Comparison of ENCODE assay signal across 10 cellular contexts in the genomic region with DNA sequence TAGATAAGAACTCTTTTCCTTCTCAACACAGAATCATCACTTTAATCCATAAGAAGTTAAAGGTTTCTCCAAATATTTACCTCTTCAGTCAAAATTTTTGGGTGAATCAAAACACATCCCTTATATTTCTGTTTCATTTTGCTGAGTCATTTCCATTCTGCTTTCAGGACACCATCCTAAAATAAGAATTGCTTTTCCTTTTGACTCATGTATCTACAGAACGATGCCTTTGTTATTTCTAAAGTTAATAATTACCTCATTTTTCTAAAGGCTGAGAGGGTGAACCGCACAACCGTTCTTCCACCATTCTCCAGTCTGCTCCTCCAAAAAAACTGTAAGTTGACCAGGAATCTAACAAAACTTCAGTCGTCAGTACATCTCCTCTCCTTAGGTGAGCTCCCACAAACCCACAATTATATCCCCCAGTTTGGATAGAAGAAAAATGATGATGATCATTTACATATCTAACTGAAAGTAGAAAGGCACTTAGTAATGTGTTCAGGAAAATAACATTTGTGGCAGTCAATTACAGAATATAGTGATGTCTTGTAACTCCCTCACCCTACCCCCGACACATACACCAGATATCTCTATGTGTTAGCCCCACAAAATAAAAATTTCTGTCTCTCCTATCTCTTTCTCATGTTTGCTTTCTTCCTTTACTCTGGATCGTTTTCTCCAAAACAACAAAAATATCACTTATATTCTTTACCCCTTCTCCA.
A peak's percentile ranks its signal among the peaks of the same experiment; 100 is the strongest.
DNase-seq lines count a peak whose midpoint lies in the region; ATAC-seq and TF ChIP-seq lines count a peak whose summit lies in the region.
"Had no signal": no experiment of that assay in that cellular context is flagged by ENCODE, and none has a peak within 500 bp of the region (broad histone marks: within the 10 kb centered on the region; RNA-seq: fewer than 3 reads in every experiment).

No MANE protein-coding gene starts in this region.

- peaks cover 14% of the 10 kb centered on the region for H3K4me1 ChIP-seq in endocrine pancreas (ENCODE audit: control insufficient read depth, insufficient read depth, low read length)
- no peaks in the 10 kb centered on the region for H3K4me1 ChIP-seq in Karpas-422 (ENCODE audit: low read length)
- H3K4me1 ChIP-seq: colonic mucosa had no signal

- no peak overlapping the region for H2AFZ ChIP-seq in Karpas-422 (ENCODE audit: low read length)

- H3K4me3 ChIP-seq in endocrine pancreas (ENCODE audit: control insufficient read depth, insufficient read depth, low read length) (peak overlapping the region; percentile 70), Karpas-422 (ENCODE audit: low read length) (no peak overlapping the region)
- H3K4me3 ChIP-seq: colonic mucosa had no signal

- no peaks in the 10 kb centered on the region for H3K9me3 ChIP-seq in endocrine pancreas (ENCODE audit: control insufficient read depth, low read length)
- no peaks in the 10 kb centered on the region for H3K9me3 ChIP-seq in Karpas-422 (ENCODE audit: low read length)
- H3K9me3 ChIP-seq: colonic mucosa had no signal

- DNase-seq in Karpas-422 (no peak), immature natural killer cell (no peak), HCEC 1CT (no peak), NCI-H226 (no peak)
- DNase-seq: colonic mucosa had no signal

- H3K27ac Mint-ChIP-seq in immature natural killer cell, result no peak overlapping the region
- H3K27ac Mint-ChIP-seq: activated T-helper 17 cell treated with anti-CD3 and anti-CD28 coated beads, Interleukin-2, amount 50 U/mL, for 72 hours had no signal

- no peaks in the 10 kb centered on the region for H3K79me2 ChIP-seq in Karpas-422 (ENCODE audit: low read length)

- no peak overlapping the region for H3K27ac ChIP-seq in Karpas-422 (ENCODE audit: low read length)
- H3K27ac ChIP-seq: colonic mucosa had no signal

- peak; percentile 92 for ATAC-seq in GM18505 (IDR thresholded peaks at IDR 0.05; ENCODE audit: unreplicated experiment)
- peak; percentile 95 for ATAC-seq in GM21447 (IDR thresholded peaks at IDR 0.05; ENCODE audit: unreplicated experiment)
- peak; percentile 85 for ATAC-seq in HG03103 (IDR thresholded peaks at IDR 0.05; ENCODE audit: low read depth, unreplicated experiment)
- ATAC-seq: activated T-helper 17 cell treated with anti-CD3 and anti-CD28 coated beads, Interleukin-2, amount 50 U/mL, for 72 hours had no signal

- H3K36me3 Mint-ChIP-seq in immature natural killer cell, result no peaks in the 10 kb centered on the region

- peaks cover 3 to 17% (median 5%) of the 10 kb centered on the region in 6 donors for H3K9me3 Mint-ChIP-seq in immature natural killer cell

- no peaks in the 10 kb centered on the region for H3K9me2 ChIP-seq in Karpas-422 (replicated peaks; ENCODE audit: insufficient read depth, low read length)

- no peaks in the 10 kb centered on the region for H3K4me1 Mint-ChIP-seq in immature natural killer cell
- H3K4me1 Mint-ChIP-seq: activated T-helper 17 cell treated with anti-CD3 and anti-CD28 coated beads, Interleukin-2, amount 50 U/mL, for 72 hours had no signal

- peaks cover 0 to 2% (median 0%) of the 10 kb centered on the region in 3 donors for H3K27me3 Mint-ChIP-seq in immature natural killer cell (ENCODE audit: low read depth in 3 of 3)
- H3K27me3 Mint-ChIP-seq: activated T-helper 17 cell treated with anti-CD3 and anti-CD28 coated beads, Interleukin-2, amount 50 U/mL, for 72 hours had no signal

- H3K36me3 ChIP-seq in endocrine pancreas (ENCODE audit: control insufficient read depth, insufficient read depth, low read length), result no peaks in the 10 kb centered on the region
- H3K36me3 ChIP-seq in Karpas-422 (ENCODE audit: insufficient read depth, low read length), result no peaks in the 10 kb centered on the region
- H3K36me3 ChIP-seq: colonic mucosa had no signal

- H3K27me3 ChIP-seq in endocrine pancreas (ENCODE audit: control insufficient read depth, insufficient read depth, low read length) (no peaks in the 10 kb centered on the region), Karpas-422 (ENCODE audit: low read length) (no peaks in the 10 kb centered on the region)
- H3K27me3 ChIP-seq: colonic mucosa had no signal

- H3K9ac ChIP-seq in endocrine pancreas (ENCODE audit: control insufficient read depth, insufficient read depth, low read length), result no peak overlapping the region
- no peak overlapping the region for H3K9ac ChIP-seq in Karpas-422 (ENCODE audit: low read length)

- no peak for TF ChIP-seq POLR2A in GM18505 (IDR thresholded peaks at IDR 0.05; ENCODE audit: borderline replicate concordance, extremely low read depth, insufficient read depth, insufficient read length)

- no peak overlapping the region for H3K4me2 ChIP-seq in Karpas-422 (ENCODE audit: low read depth, low read length, poor library complexity, severe bottlenecking)

- H4K20me1 ChIP-seq in Karpas-422 (ENCODE audit: insufficient read depth, low read depth, low read length), result no peaks in the 10 kb centered on the region

- no peak overlapping the region for H3K4me3 Mint-ChIP-seq in immature natural killer cell
- H3K4me3 Mint-ChIP-seq: activated T-helper 17 cell treated with anti-CD3 and anti-CD28 coated beads, Interleukin-2, amount 50 U/mL, for 72 hours had no signal
